27 cellular contexts compared by ENCODE assay signal in genomic region chr13:28618595-28618994, GRCh38.
"Had no signal": no experiment of that assay in that cellular context is flagged by ENCODE, and none has a peak within 500 bp of the region (broad histone marks: within the 10 kb centered on the region; RNA-seq: fewer than 3 reads in every experiment).

No MANE protein-coding gene starts in this region.

- H3K9ac ChIP-seq: parathyroid adenoma had no signal

- H3K27ac ChIP-seq: heart right ventricle, left lung, lower lobe of right lung, parathyroid adenoma, prostate gland, spleen, testis had no signal

- H3K4me1 ChIP-seq: lower lobe of right lung, parathyroid adenoma, prostate gland had no signal

- ATAC-seq: left lung; lower lobe of right lung; natural killer cell; sciatic nerve; stimulated activated memory B cell treated with anti-CD40 and anti-IgM and Interleukin-4, amounts not matched to agents 10 μg/mL and 1 μg/mL and 100 μg/mL, for 72 hours had no signal

- H3K79me2 ChIP-seq: parathyroid adenoma had no signal

- H2AFZ ChIP-seq: parathyroid adenoma had no signal

- H3K27ac Mint-ChIP-seq: endodermal cell; memory B cell; mesothelial cell of epicardium; natural killer cell; stimulated activated memory B cell treated with anti-CD40 and anti-IgM and Interleukin-4, amounts not matched to agents 10 μg/mL and 1 μg/mL and 100 μg/mL, for 72 hours; stimulated activated naive CD8-positive, alpha-beta T cell treated with anti-CD3 and anti-CD28 coated beads, Interleukin-15, Interleukin-2, amounts not matched to agents 100 ng/mL and 50 ng/mL, for 24 hours; type B pancreatic cell had no signal

- DNase-seq: dermis blood vessel endothelial cell; effector CD4-positive, alpha-beta T cell; endodermal cell; heart right ventricle; hypothalamus; islet precursor cell; left lung; lower lobe of right lung; natural killer cell; occipital lobe; retina; spleen; stimulated activated CD4-positive, alpha-beta T cell treated with anti-CD3 and anti-CD28 coated beads, Interleukin-15, amount 100 ng/mL, for 24 hours; stimulated activated CD4-positive, alpha-beta T cell treated with anti-CD3 and anti-CD28 coated beads, Interleukin-1b, Interleukin-23, amount 100 ng/mL, for 48 hours; stimulated activated CD4-positive, alpha-beta T cell treated with anti-CD3 and anti-CD28 coated beads, Interleukin-4, amount 100 ng/mL, for 24 hours; testis had no signal

- H3K27me3 ChIP-seq: left lung, testis had no signal

- FAIRE-seq: colon, frontal cortex, urothelium cell line had no signal

- H3K9me3 ChIP-seq: left lung, lower lobe of right lung, prostate gland, spleen, testis had no signal

- H3K4me3 ChIP-seq: left lung, lower lobe of right lung, prostate gland, spleen, testis had no signal

- H3K4me3 Mint-ChIP-seq: endodermal cell; memory B cell; mesothelial cell of epicardium; natural killer cell; stimulated activated memory B cell treated with anti-CD40 and anti-IgM and Interleukin-4, amounts not matched to agents 10 μg/mL and 1 μg/mL and 100 μg/mL, for 72 hours; stimulated activated naive CD8-positive, alpha-beta T cell treated with anti-CD3 and anti-CD28 coated beads, Interleukin-15, Interleukin-2, amounts not matched to agents 100 ng/mL and 50 ng/mL, for 24 hours; type B pancreatic cell had no signal

- H3K36me3 ChIP-seq: heart right ventricle, left lung, lower lobe of right lung, prostate gland, spleen had no signal

- H3K27me3 Mint-ChIP-seq: stimulated activated naive CD8-positive, alpha-beta T cell treated with anti-CD3 and anti-CD28 coated beads, Interleukin-15, Interleukin-2, amounts not matched to agents 100 ng/mL and 50 ng/mL, for 24 hours had no signal

- H3K36me3 Mint-ChIP-seq: memory B cell; mesothelial cell of epicardium; natural killer cell; stimulated activated memory B cell treated with anti-CD40 and anti-IgM and Interleukin-4, amounts not matched to agents 10 μg/mL and 1 μg/mL and 100 μg/mL, for 72 hours; type B pancreatic cell had no signal

- H3K9me3 Mint-ChIP-seq: endodermal cell; memory B cell; mesothelial cell of epicardium; natural killer cell; stimulated activated memory B cell treated with anti-CD40 and anti-IgM and Interleukin-4, amounts not matched to agents 10 μg/mL and 1 μg/mL and 100 μg/mL, for 72 hours; stimulated activated naive CD8-positive, alpha-beta T cell treated with anti-CD3 and anti-CD28 coated beads, Interleukin-15, Interleukin-2, amounts not matched to agents 100 ng/mL and 50 ng/mL, for 24 hours had no signal
